8 cellular contexts compared by ENCODE assay signal in genomic region chr2:32947076-32947483, GRCh38. TPM values are rescaled to one million over a fixed set of nuclear protein-coding genes. Genes with fewer than 3 reads are reported as not detected.
DNase-seq lines count a peak whose midpoint lies in the region; ATAC-seq and TF ChIP-seq lines count a peak whose summit lies in the region.

No MANE protein-coding gene starts in this region.

- H3K4me1 Mint-ChIP-seq in progenitor cell of endocrine pancreas (ENCODE audit: low read depth): peaks cover 8% of the 10 kb centered on the region

- DNase-seq in HFF-Myc (ENCODE audit: extremely low read depth, low read depth) (no peak), fibroblast of villous mesenchyme (ENCODE audit: low read depth) (no peak), progenitor cell of endocrine pancreas (ENCODE audit: low spot score, unreplicated experiment) (peak; percentile 51), activated gamma-delta T cell (lab: John Stamatoyannopoulos, UW) (no peak), inferior parietal cortex (ENCODE audit: extremely low spot score) (no peak), NOMO-1 treated with dmso at 0.1 percent for 144 hours (lab: John Stamatoyannopoulos, UW; ENCODE audit: unreplicated experiment) (no peak)

- no peak overlapping the region for H3K4me3 Mint-ChIP-seq in progenitor cell of endocrine pancreas (ENCODE audit: low read depth)

- no peak overlapping the region for H3K27ac Mint-ChIP-seq in progenitor cell of endocrine pancreas

- H3K27me3 Mint-ChIP-seq in progenitor cell of endocrine pancreas: no peaks in the 10 kb centered on the region

- H3K4me3 ChIP-seq in HFF-Myc (replicated peaks; ENCODE audit: low read depth, low read length): peak overlapping the region; percentile 55
- peak overlapping the region; percentile 78 for H3K4me3 ChIP-seq in fibroblast of villous mesenchyme (ENCODE audit: low read depth, low read length)

- peak; percentile 34 for ATAC-seq in GM18498 (IDR thresholded peaks at IDR 0.05; ENCODE audit: unreplicated experiment)
- ATAC-seq in SK-N-SH treated with all-trans-retinoic acid at 6 μM for 48 hours: peak; percentile 2; the same call in 2 of the 3 replicates

- H3K36me3 Mint-ChIP-seq in progenitor cell of endocrine pancreas (ENCODE audit: insufficient read depth): peaks cover 4% of the 10 kb centered on the region

- TF ChIP-seq CTCF in HFF-Myc (IDR thresholded peaks at IDR 0.05; ENCODE audit: low read depth, low read length, missing control alignments): no peak
- no peak for TF ChIP-seq CTCF in fibroblast of villous mesenchyme (IDR thresholded peaks at IDR 0.05; ENCODE audit: insufficient read depth, low read depth, low read length)
- no peak for TF ChIP-seq CTCF in progenitor cell of endocrine pancreas (IDR thresholded peaks at IDR 0.05; ENCODE audit: unreplicated experiment)

- no peaks in the 10 kb centered on the region for H3K9me3 Mint-ChIP-seq in progenitor cell of endocrine pancreas (ENCODE audit: low read depth)

TF ChIP-seq in SK-N-SH treated with all-trans-retinoic acid at 6 μM for 48 hours, 23 proteins besides CTCF, POLR2A, EP300 and RAD21:
- TF ChIP-seq ARNTL (CRISPR knock-in tag; IDR thresholded peaks at IDR 0.05; ENCODE audit: borderline replicate concordance, low read depth) (no peak), ZFP30 (CRISPR knock-in tag; IDR thresholded peaks at IDR 0.05) (no peak), BACH2 (CRISPR knock-in tag; IDR thresholded peaks at IDR 0.05; ENCODE audit: borderline replicate concordance) (no peak), PPARA (CRISPR knock-in tag; IDR thresholded peaks at IDR 0.05; ENCODE audit: borderline replicate concordance) (no peak), ESRRG (CRISPR knock-in tag; IDR thresholded peaks at IDR 0.05) (no peak), GLIS3 (CRISPR knock-in tag; IDR thresholded peaks at IDR 0.05) (no peak), POU6F1 (CRISPR knock-in tag; IDR thresholded peaks at IDR 0.05; ENCODE audit: borderline replicate concordance, low read depth) (no peak), ZFP3 (CRISPR knock-in tag; IDR thresholded peaks at IDR 0.05) (no peak), CSDC2 (CRISPR knock-in tag; IDR thresholded peaks at IDR 0.05) (no peak), RARB (CRISPR knock-in tag; IDR thresholded peaks at IDR 0.05) (no peak), OSR1 (CRISPR knock-in tag; IDR thresholded peaks at IDR 0.05) (no peak), ZC3H10 (CRISPR knock-in tag; IDR thresholded peaks at IDR 0.05) (no peak), ZNF565 (CRISPR knock-in tag; conservative IDR thresholded peaks at IDR 0.05; ENCODE audit: low read depth) (no peak), ZNF8 (CRISPR knock-in tag; IDR thresholded peaks at IDR 0.05) (no peak), SNAI2 (CRISPR knock-in tag; IDR thresholded peaks at IDR 0.05) (no peak), TCF4 (CRISPR knock-in tag; IDR thresholded peaks at IDR 0.05; ENCODE audit: borderline replicate concordance) (no peak)
- TF ChIP-seq, protein P1, sequence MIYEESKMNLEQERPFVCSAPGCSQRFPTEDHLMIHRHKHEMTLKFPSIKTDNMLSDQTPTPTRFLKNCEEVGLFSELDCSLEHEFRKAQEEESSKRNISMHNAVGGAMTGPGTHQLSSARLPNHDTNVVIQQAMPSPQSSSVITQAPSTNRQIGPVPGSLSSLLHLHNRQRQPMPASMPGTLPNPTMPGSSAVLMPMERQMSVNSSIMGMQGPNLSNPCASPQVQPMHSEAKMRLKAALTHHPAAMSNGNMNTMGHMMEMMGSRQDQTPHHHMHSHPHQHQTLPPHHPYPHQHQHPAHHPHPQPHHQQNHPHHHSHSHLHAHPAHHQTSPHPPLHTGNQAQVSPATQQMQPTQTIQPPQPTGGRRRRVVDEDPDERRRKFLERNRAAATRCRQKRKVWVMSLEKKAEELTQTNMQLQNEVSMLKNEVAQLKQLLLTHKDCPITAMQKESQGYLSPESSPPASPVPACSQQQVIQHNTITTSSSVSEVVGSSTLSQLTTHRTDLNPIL (CRISPR knock-in tag; IDR thresholded peaks at IDR 0.05; ENCODE audit: low read depth): no peak
- TF ChIP-seq, protein P2, sequence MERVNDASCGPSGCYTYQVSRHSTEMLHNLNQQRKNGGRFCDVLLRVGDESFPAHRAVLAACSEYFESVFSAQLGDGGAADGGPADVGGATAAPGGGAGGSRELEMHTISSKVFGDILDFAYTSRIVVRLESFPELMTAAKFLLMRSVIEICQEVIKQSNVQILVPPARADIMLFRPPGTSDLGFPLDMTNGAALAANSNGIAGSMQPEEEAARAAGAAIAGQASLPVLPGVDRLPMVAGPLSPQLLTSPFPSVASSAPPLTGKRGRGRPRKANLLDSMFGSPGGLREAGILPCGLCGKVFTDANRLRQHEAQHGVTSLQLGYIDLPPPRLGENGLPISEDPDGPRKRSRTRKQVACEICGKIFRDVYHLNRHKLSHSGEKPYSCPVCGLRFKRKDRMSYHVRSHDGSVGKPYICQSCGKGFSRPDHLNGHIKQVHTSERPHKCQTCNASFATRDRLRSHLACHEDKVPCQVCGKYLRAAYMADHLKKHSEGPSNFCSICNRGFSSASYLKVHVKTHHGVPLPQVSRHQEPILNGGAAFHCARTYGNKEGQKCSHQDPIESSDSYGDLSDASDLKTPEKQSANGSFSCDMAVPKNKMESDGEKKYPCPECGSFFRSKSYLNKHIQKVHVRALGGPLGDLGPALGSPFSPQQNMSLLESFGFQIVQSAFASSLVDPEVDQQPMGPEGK (CRISPR knock-in tag; IDR thresholded peaks at IDR 0.05; ENCODE audit: borderline replicate concordance): no peak

RNA-seq across cellular contexts. Expression of gene LTBP1, which starts 0.3 kb away (rescaled TPM):
- total RNA-seq in fibroblast of villous mesenchyme (33.7 and 163 TPM in 2 replicates), progenitor cell of endocrine pancreas (59.7 and 63.0 TPM in 2 replicates)
